8 cellular contexts compared by ENCODE assay signal in the genomic region with DNA sequence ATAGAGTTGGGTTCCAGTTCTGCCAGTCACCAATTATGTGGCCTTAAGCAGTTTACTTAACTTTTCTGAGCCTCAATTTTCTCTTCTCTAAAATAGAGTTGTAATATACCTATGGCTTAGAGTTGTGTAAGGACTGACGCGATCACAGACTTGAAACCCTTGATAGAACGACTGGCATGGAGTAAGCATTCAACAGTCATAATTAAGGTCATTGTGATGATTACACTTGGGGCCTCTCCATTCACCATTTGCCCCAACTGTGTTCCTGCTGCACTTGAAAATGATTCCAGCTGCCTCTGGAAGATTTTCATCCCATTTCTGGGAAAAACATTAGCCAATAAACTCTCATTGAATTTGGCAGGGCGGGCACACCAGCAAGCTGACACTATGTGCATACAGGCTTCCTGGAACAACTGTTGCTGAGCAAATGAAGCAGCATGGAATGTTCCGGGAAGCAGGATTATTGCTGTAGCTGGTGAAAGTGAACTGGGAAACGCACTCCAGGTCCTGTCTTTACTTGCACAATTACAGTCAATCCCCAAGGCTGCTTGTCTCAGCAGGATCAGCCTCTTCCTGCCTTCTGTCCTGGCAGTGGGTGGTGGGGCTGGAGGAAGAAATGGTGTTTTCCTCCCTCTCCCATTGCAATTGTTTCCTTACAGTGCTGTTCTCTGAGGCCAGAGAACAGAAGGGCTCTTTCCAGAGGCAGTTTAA. TPM values are rescaled to one million over a fixed set of nuclear protein-coding genes. Genes with fewer than 3 reads are reported as not detected.
DNase-seq lines count a peak whose midpoint lies in the region; ATAC-seq, FAIRE-seq and TF ChIP-seq lines count a peak whose summit lies in the region.

No MANE protein-coding gene starts in this region.

- H3K36me3 Mint-ChIP-seq in T-helper 17 cell (ENCODE audit: low read depth) = peaks cover 11% of the 10 kb centered on the region

- H3K27ac Mint-ChIP-seq in T-helper 17 cell = peak overlapping the region; percentile 99

- TF ChIP-seq POLR2A in GM12892 (IDR thresholded peaks at IDR 0.05; ENCODE audit: low read depth, low read length) (no peak; the same call in 1 of the 2 replicates), heart left ventricle (IDR thresholded peaks at IDR 0.05) (no peak), sigmoid colon (IDR thresholded peaks at IDR 0.05) (no peak)

- H3K4me3 ChIP-seq in heart left ventricle = no peak overlapping the region
- no peak overlapping the region for H3K4me3 ChIP-seq in sigmoid colon

- H3K27ac ChIP-seq in heart left ventricle (peak overlapping the region; percentile 10 to 91 (median 44)), sigmoid colon (peak overlapping the region; percentile 39 to 73 (median 66))

- H3K27me3 ChIP-seq in heart left ventricle = no peaks in the 10 kb centered on the region
- no peaks in the 10 kb centered on the region for H3K27me3 ChIP-seq in sigmoid colon

- intact Hi-C loops in heart left ventricle (cut with DNase I) (no loop called here), sigmoid colon (cut with DNase I) (no loop called here)

- H3K9me3 ChIP-seq in T-helper 17 cell (ENCODE audit: control insufficient read depth, low read length, poor library complexity, severe bottlenecking) = no peaks in the 10 kb centered on the region
- H3K9me3 ChIP-seq in heart left ventricle = no peaks in the 10 kb centered on the region
- H3K9me3 ChIP-seq in sigmoid colon = no peaks in the 10 kb centered on the region

- FAIRE-seq in GM12892 (lab: Jason Lieb, UNC) = peak; percentile 65

- DNase-seq in GM12892 (ENCODE audit: insufficient read length) (no peak), T-helper 17 cell (no peak), heart left ventricle (peak in 3 of 5 donors; percentile 35 to 44 (median 39)), sigmoid colon (peak; percentile 77), DMS53 treated with DMSO at 0.1 percent for 48 hours (lab: John Stamatoyannopoulos, UW; ENCODE audit: unreplicated experiment) (no peak)
- DNase-seq in activated CD4-positive, alpha-beta T cell treated with anti-CD3 and anti-CD28 coated beads, Interleukin-2, amount 50 U/mL, for 4 hours = no peak

- 45 to 59% (median 46%) methylated on average over 6 of the region's 6 CpGs for WGBS in heart left ventricle, 4 donors
- 40 to 62% methylated on average over 6 of the region's 6 CpGs for WGBS in sigmoid colon, 2 donors

- H3K36me3 ChIP-seq in heart left ventricle = peaks cover 0 to 32% (median 0%) of the 10 kb centered on the region in 9 donors
- no peaks in the 10 kb centered on the region for H3K36me3 ChIP-seq in sigmoid colon

- H3K4me1 ChIP-seq in heart left ventricle (peaks cover 0 to 100% (median 27%) of the 10 kb centered on the region in 12 donors), sigmoid colon (peaks cover 0 to 94% (median 60%) of the 10 kb centered on the region in 4 donors)

- no peaks in the 10 kb centered on the region for H3K27me3 Mint-ChIP-seq in T-helper 17 cell

- peaks cover 88% of the 10 kb centered on the region for H3K4me1 Mint-ChIP-seq in T-helper 17 cell

- TF ChIP-seq CTCF in heart left ventricle (IDR thresholded peaks at IDR 0.05) (no peak), sigmoid colon (IDR thresholded peaks at IDR 0.05) (no peak)

- TF ChIP-seq EP300 in sigmoid colon (IDR thresholded peaks at IDR 0.05) = peak in 2 of 4 donors; percentile 61 to 82

- peak overlapping the region; percentile 84 for H3K4me3 Mint-ChIP-seq in T-helper 17 cell

- ATAC-seq in T-helper 17 cell (no peak), heart left ventricle (peak; percentile 69 to 82 (median 78)), HG03442 (IDR thresholded peaks at IDR 0.05; ENCODE audit: unreplicated experiment) (no peak), GM19328 (IDR thresholded peaks at IDR 0.05; ENCODE audit: unreplicated experiment) (no peak)

RNA-seq across cellular contexts. Expression of a gene that starts 19.6 kb away (rescaled TPM):
- polyA plus RNA-seq in GM12892 (2012; ENCODE audit: missing spikeins) = 449 TPM
- total RNA-seq in T-helper 17 cell (1,000 to 10,000 TPM; 1,118 to 1,497 TPM), heart left ventricle (100 to 1,000 TPM in 2 of 9 donors, 10 to 100 TPM in 7; 15.1 to 210 (median 26.2) TPM), sigmoid colon (100 to 1,000 TPM in 2 of 4 donors, 10 to 100 TPM in 2; 74.2 to 228 (median 119) TPM)
- polyA plus RNA-seq in heart left ventricle (10 to 100 TPM in 1 of 2 donors, 1 to 10 TPM in 1; 3.9 to 37.4 TPM), sigmoid colon (100 to 1,000 TPM in 1 of 3 donors, 10 to 100 TPM in 2; 28.4 to 154 (median 37.8) TPM)

Comparison
In these comparisons a context has a peak if more than half of its experiments do, and no peak if none do; other contexts are left out.
1. DNase-seq: peak in heart left ventricle (3 of 5) and sigmoid colon (single experiment); none in GM12892 (single experiment), T-helper 17 cell (0 of 3), DMS53 treated with DMSO at 0.1 percent for 48 hours (single experiment) and activated CD4-positive, alpha-beta T cell treated with anti-CD3 and anti-CD28 coated beads, Interleukin-2, amount 50 U/mL, for 4 hours (0 of 2).
2. ATAC-seq: peak in heart left ventricle (4 of 4); none in T-helper 17 cell (single experiment), HG03442 (single experiment) and GM19328 (single experiment).
3. RNA of a gene that starts 19.6 kb away (total RNA-seq): 1,118 to 1,497 TPM in T-helper 17 cell; 74.2 to 228 TPM in sigmoid colon and 15.1 to 210 TPM in heart left ventricle; every median in the first group is over 4 times any median in the second.